In genomic region chr16:27317738-27318398, GRCh38 we compare ENCODE assay signal across 8 cellular contexts. TPM values are rescaled to one million over a fixed set of nuclear protein-coding genes. Genes with fewer than 3 reads are reported as not detected.
A peak's percentile ranks its signal among the peaks of the same experiment; 100 is the strongest.
DNase-seq lines count a peak whose midpoint lies in the region; ATAC-seq, FAIRE-seq and TF ChIP-seq lines count a peak whose summit lies in the region.
"Had no signal": no experiment of that assay in that cellular context is flagged by ENCODE, and none has a peak within 500 bp of the region (broad histone marks: within the 10 kb centered on the region; RNA-seq: fewer than 3 reads in every experiment).

No MANE protein-coding gene starts in this region.

- peaks cover 76% of the 10 kb centered on the region for H3K4me1 ChIP-seq in keratinocyte (ENCODE audit: control insufficient read depth, extremely low read depth, insufficient read depth, low read length)

- dilution Hi-C loops in keratinocyte (cut with MboI; ENCODE audit: extremely low pct_ligation_motif_present, low sequenced_read_pairs): no loop called here

- H3K9ac ChIP-seq in keratinocyte (ENCODE audit: control insufficient read depth, extremely low read depth, insufficient read depth, low read length): peak overlapping the region; percentile 69

- TF ChIP-seq CTCF in keratinocyte (optimal IDR thresholded peaks at IDR 0.05 in 1 of 3, IDR thresholded peaks at IDR 0.05 in 1 of 3, conservative IDR thresholded peaks at IDR 0.05 in 1 of 3; ENCODE audit: extremely low read depth in 1 of 3, insufficient read depth in 2 of 3, low read length in 3 of 3): no peak

- DNase-seq in activated T-helper 1 cell treated with anti-CD3 and anti-CD28 coated beads, Interleukin-12 subunit alpha, Interleukin-12 subunit beta, Interleukin-2, Interleukin-4 antibody, amounts not matched to agents 30 ng/mL and 10 ng/mL and 1 ng/mL, durations not matched to agents 14 hours and 24 hours and 36 hours (ENCODE audit: low spot score): no peak
- DNase-seq in keratinocyte (ENCODE audit: low read depth, low spot score) (no peak), DMS114 treated with DMSO at 0.1 percent for 48 hours (lab: John Stamatoyannopoulos, UW; ENCODE audit: unreplicated experiment) (no peak), NCI-H1092 (lab: John Stamatoyannopoulos, UW) (no peak)
- DNase-seq: NCI-H1105 treated with DMSO at 0.1 percent for 48 hours had no signal

- H3K27ac Mint-ChIP-seq in activated T-helper 1 cell treated with anti-CD3 and anti-CD28 coated beads, Interleukin-12 subunit alpha, Interleukin-12 subunit beta, Interleukin-2, Interleukin-4 antibody, amounts not matched to agents 30 ng/mL and 10 ng/mL and 1 ng/mL, durations not matched to agents 14 hours and 24 hours and 36 hours: peak overlapping the region; percentile 99
- H3K27ac Mint-ChIP-seq in stimulated activated naive CD8-positive, alpha-beta T cell treated with anti-CD3 and anti-CD28 coated beads, Interleukin-15, Interleukin-2, amounts not matched to agents 100 ng/mL and 50 ng/mL, for 24 hours: peak overlapping the region; percentile 100

- ATAC-seq in GM18511 (IDR thresholded peaks at IDR 0.05; ENCODE audit: unreplicated experiment): no peak

- H2AFZ ChIP-seq in keratinocyte (ENCODE audit: control insufficient read depth, low read length): no peak overlapping the region

- H3K36me3 Mint-ChIP-seq in activated T-helper 1 cell treated with anti-CD3 and anti-CD28 coated beads, Interleukin-12 subunit alpha, Interleukin-12 subunit beta, Interleukin-2, Interleukin-4 antibody, amounts not matched to agents 30 ng/mL and 10 ng/mL and 1 ng/mL, durations not matched to agents 14 hours and 24 hours and 36 hours (ENCODE audit: low read depth): peaks cover 62% of the 10 kb centered on the region
- peaks cover 86% of the 10 kb centered on the region for H3K36me3 Mint-ChIP-seq in stimulated activated naive CD8-positive, alpha-beta T cell treated with anti-CD3 and anti-CD28 coated beads, Interleukin-15, Interleukin-2, amounts not matched to agents 100 ng/mL and 50 ng/mL, for 24 hours (ENCODE audit: low read depth)

- H3K4me1 Mint-ChIP-seq in activated T-helper 1 cell treated with anti-CD3 and anti-CD28 coated beads, Interleukin-12 subunit alpha, Interleukin-12 subunit beta, Interleukin-2, Interleukin-4 antibody, amounts not matched to agents 30 ng/mL and 10 ng/mL and 1 ng/mL, durations not matched to agents 14 hours and 24 hours and 36 hours (ENCODE audit: low read depth): peaks cover 69% of the 10 kb centered on the region
- peaks cover 87% of the 10 kb centered on the region for H3K4me1 Mint-ChIP-seq in stimulated activated naive CD8-positive, alpha-beta T cell treated with anti-CD3 and anti-CD28 coated beads, Interleukin-15, Interleukin-2, amounts not matched to agents 100 ng/mL and 50 ng/mL, for 24 hours (ENCODE audit: low read depth)

- H3K4me3 ChIP-seq in keratinocyte (ENCODE audit: control insufficient read depth in 2 of 3, extremely low read depth in 1 of 3, insufficient read depth in 2 of 3, low read depth in 1 of 3, low read length in 3 of 3): peak overlapping the region in 2 of 3 experiments; percentile 49 to 59

- H3K27me3 Mint-ChIP-seq in activated T-helper 1 cell treated with anti-CD3 and anti-CD28 coated beads, Interleukin-12 subunit alpha, Interleukin-12 subunit beta, Interleukin-2, Interleukin-4 antibody, amounts not matched to agents 30 ng/mL and 10 ng/mL and 1 ng/mL, durations not matched to agents 14 hours and 24 hours and 36 hours (ENCODE audit: insufficient read depth): no peaks in the 10 kb centered on the region
- H3K27me3 Mint-ChIP-seq in stimulated activated naive CD8-positive, alpha-beta T cell treated with anti-CD3 and anti-CD28 coated beads, Interleukin-15, Interleukin-2, amounts not matched to agents 100 ng/mL and 50 ng/mL, for 24 hours: no peaks in the 10 kb centered on the region

- peaks cover 3% of the 10 kb centered on the region for H3K9me1 ChIP-seq in keratinocyte (ENCODE audit: control insufficient read depth, extremely low read depth, insufficient read depth, low read length)

- peak overlapping the region; percentile 96 for H3K4me2 ChIP-seq in keratinocyte (ENCODE audit: control insufficient read depth, extremely low read depth, insufficient read depth, low read depth, low read length)

- H3K27me3 ChIP-seq in keratinocyte (ENCODE audit: control insufficient read depth, extremely low read depth, insufficient read depth, low read length): no peaks in the 10 kb centered on the region

- H3K27ac ChIP-seq in KOPT-K1 (ENCODE audit: low read depth, low read length, poor library complexity, severe bottlenecking): peak overlapping the region; percentile 38
- H3K27ac ChIP-seq in keratinocyte (ENCODE audit: control insufficient read depth, insufficient read depth, low read length): peak overlapping the region; percentile 90

- no peaks in the 10 kb centered on the region for H3K9me3 Mint-ChIP-seq in activated T-helper 1 cell treated with anti-CD3 and anti-CD28 coated beads, Interleukin-12 subunit alpha, Interleukin-12 subunit beta, Interleukin-2, Interleukin-4 antibody, amounts not matched to agents 30 ng/mL and 10 ng/mL and 1 ng/mL, durations not matched to agents 14 hours and 24 hours and 36 hours
- no peaks in the 10 kb centered on the region for H3K9me3 Mint-ChIP-seq in stimulated activated naive CD8-positive, alpha-beta T cell treated with anti-CD3 and anti-CD28 coated beads, Interleukin-15, Interleukin-2, amounts not matched to agents 100 ng/mL and 50 ng/mL, for 24 hours

- peaks cover 57% of the 10 kb centered on the region for H3K79me2 ChIP-seq in keratinocyte (ENCODE audit: control insufficient read depth, insufficient read depth, low read length)

- H3K4me3 Mint-ChIP-seq in activated T-helper 1 cell treated with anti-CD3 and anti-CD28 coated beads, Interleukin-12 subunit alpha, Interleukin-12 subunit beta, Interleukin-2, Interleukin-4 antibody, amounts not matched to agents 30 ng/mL and 10 ng/mL and 1 ng/mL, durations not matched to agents 14 hours and 24 hours and 36 hours: peak overlapping the region; percentile 94
- peak overlapping the region; percentile 99 for H3K4me3 Mint-ChIP-seq in stimulated activated naive CD8-positive, alpha-beta T cell treated with anti-CD3 and anti-CD28 coated beads, Interleukin-15, Interleukin-2, amounts not matched to agents 100 ng/mL and 50 ng/mL, for 24 hours

- peak; percentile 17 for FAIRE-seq in keratinocyte (lab: Jason Lieb, UNC)

- H3K9me3 ChIP-seq in KOPT-K1 (ENCODE audit: insufficient read depth, low read length, poor library complexity, severe bottlenecking) (no peaks in the 10 kb centered on the region), keratinocyte (ENCODE audit: control insufficient read depth, low read depth, low read length) (no peaks in the 10 kb centered on the region)

- H4K20me1 ChIP-seq in keratinocyte (ENCODE audit: control insufficient read depth, extremely low read depth, insufficient read depth, low read length): no peaks in the 10 kb centered on the region

- H3K36me3 ChIP-seq in KOPT-K1 (ENCODE audit: insufficient read depth, low read length): no peaks in the 10 kb centered on the region
- peaks cover 0 to 13% of the 10 kb centered on the region in 2 experiments for H3K36me3 ChIP-seq in keratinocyte (ENCODE audit: control insufficient read depth in 2 of 2, extremely low read depth in 1 of 2, insufficient read depth in 2 of 2, low read length in 2 of 2)

- intact Hi-C loops in activated T-helper 1 cell treated with anti-CD3 and anti-CD28 coated beads, Interleukin-12 subunit alpha, Interleukin-12 subunit beta, Interleukin-2, Interleukin-4 antibody, amounts not matched to agents 30 ng/mL and 10 ng/mL and 1 ng/mL, durations not matched to agents 14 hours and 24 hours and 36 hours (cut with micrococcal nuclease): loop anchor here (1.0 to 5.0 kb wide), 12 partner anchors 9 to 1351 kb away; partner anchors contain the start of genes IL21R and KDM8

RNA-seq across cellular contexts. Expression of gene IL4R, which starts 4.1 kb away (rescaled TPM):
- total RNA-seq in activated T-helper 1 cell treated with anti-CD3 and anti-CD28 coated beads, Interleukin-12 subunit alpha, Interleukin-12 subunit beta, Interleukin-2, Interleukin-4 antibody, amounts not matched to agents 30 ng/mL and 10 ng/mL and 1 ng/mL, durations not matched to agents 14 hours and 24 hours and 36 hours: 288 and 320 TPM in 2 replicates
- polyA plus RNA-seq in keratinocyte: 60.5 to 79.1 TPM (median 77.8 TPM) in 3 replicates
- 27.2 TPM for polyA plus RNA-seq in keratinocyte (2011; ENCODE audit: low read depth)
- 31.6 and 39.6 TPM in 2 replicates for polyA plus RNA-seq in keratinocyte (2011; cell fraction: cytosol; rRNA removed)
- 153 and 169 TPM in 2 replicates for polyA plus RNA-seq in keratinocyte (2011; cell fraction: nucleus; rRNA removed)
- 48.6 and 66.4 TPM in 2 replicates for polyA plus RNA-seq in keratinocyte (2012; ENCODE audit: low replicate concordance)
- 90.9 to 242 TPM (median 99.7 TPM) in 3 replicates for polyA minus RNA-seq in keratinocyte
- 54.3 TPM for polyA minus RNA-seq in keratinocyte (2011; cell fraction: cytosol; rRNA and poly(A)+ RNA removed)
- 107 and 118 TPM in 2 replicates for polyA minus RNA-seq in keratinocyte (2011; cell fraction: nucleus; rRNA and poly(A)+ RNA removed)

RNA-seq across cellular contexts. Expression of gene NSMCE1, which starts 49.3 kb away (rescaled TPM):
- total RNA-seq in activated T-helper 1 cell treated with anti-CD3 and anti-CD28 coated beads, Interleukin-12 subunit alpha, Interleukin-12 subunit beta, Interleukin-2, Interleukin-4 antibody, amounts not matched to agents 30 ng/mL and 10 ng/mL and 1 ng/mL, durations not matched to agents 14 hours and 24 hours and 36 hours: 128 and 134 TPM in 2 replicates
- 54.7 to 59.8 TPM (median 55.9 TPM) in 3 replicates for polyA plus RNA-seq in keratinocyte
- polyA plus RNA-seq in keratinocyte (2011; ENCODE audit: low read depth): 118 TPM
- 38.0 and 44.0 TPM in 2 replicates for polyA plus RNA-seq in keratinocyte (2011; cell fraction: cytosol; rRNA removed)
- polyA plus RNA-seq in keratinocyte (2011; cell fraction: nucleus; rRNA removed): 22.4 and 22.7 TPM in 2 replicates
- polyA plus RNA-seq in keratinocyte (2012; ENCODE audit: low replicate concordance): 80.7 and 111 TPM in 2 replicates
- 45.9 to 271 TPM (median 55.7 TPM) in 3 replicates for polyA minus RNA-seq in keratinocyte
- polyA minus RNA-seq in keratinocyte (2011; cell fraction: cytosol; rRNA and poly(A)+ RNA removed): 30.9 TPM
- polyA minus RNA-seq in keratinocyte (2011; cell fraction: nucleus; rRNA and poly(A)+ RNA removed): 15.0 and 16.2 TPM in 2 replicates
